8 cellular contexts compared by ENCODE assay signal in the genomic region with DNA sequence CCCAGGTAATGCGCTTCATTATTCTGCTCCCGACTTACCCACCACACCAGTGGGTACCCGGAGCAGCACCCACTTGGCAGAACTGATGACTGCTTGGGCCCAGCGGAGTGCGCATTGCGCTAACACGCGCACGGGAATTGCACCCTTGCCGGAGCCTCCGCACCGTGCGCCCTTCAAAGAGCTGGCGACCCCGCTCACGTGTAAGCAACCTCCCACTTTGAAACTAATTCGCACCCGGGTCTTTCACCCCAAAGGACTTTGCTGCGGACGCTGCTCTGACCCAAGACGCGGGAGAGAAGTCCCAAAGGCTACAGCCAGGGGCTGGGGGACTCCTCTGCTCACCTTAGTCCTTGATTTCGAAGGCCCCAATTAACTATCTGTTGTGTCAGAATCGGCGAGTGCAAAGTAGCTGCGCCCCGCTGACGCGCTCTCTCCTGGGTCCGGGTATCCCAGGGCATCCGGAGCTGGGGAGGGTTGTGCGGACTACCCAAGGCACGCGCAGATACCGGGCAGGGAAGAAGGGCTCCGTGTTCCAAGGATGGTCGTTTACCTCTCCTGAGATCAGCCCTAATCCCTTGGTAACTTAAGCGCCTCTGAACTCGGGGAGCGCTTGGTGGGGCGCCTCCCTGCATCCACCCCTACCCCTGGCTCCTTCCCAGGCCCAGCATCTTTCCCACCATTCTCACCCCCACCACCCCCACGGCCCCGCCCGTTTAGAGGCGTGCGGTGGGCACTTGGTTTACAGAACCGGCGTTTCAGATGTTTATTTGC. TPM values are rescaled to one million over a fixed set of nuclear protein-coding genes. Genes with fewer than 3 reads are reported as not detected.
DNase-seq lines count a peak whose midpoint lies in the region; TF ChIP-seq lines count a peak whose summit lies in the region.

No MANE protein-coding gene starts in this region.

- whole genome bisulfite sequencing in mammary epithelial cell (ENCODE audit: low coverage, missing lambda C conversion rate) = 6% methylated on average over 22 of the region's 48 CpGs
- WGBS in transverse colon (ENCODE audit: low coverage in 1 of 2), 2 donors = 14% methylated on average over 44 of the region's 48 CpGs; no CpG with 5 or more reads in 1 of the 2 donors

- H3K36me3 ChIP-seq in mammary epithelial cell (ENCODE audit: insufficient read depth, low read length) = no peaks in the 10 kb centered on the region
- no peaks in the 10 kb centered on the region for H3K36me3 ChIP-seq in colonic mucosa
- H3K36me3 ChIP-seq in mucosa of rectum (ENCODE audit: control insufficient read depth in 2 of 2, insufficient read depth in 2 of 2, low read length in 2 of 2) = no peaks in the 10 kb centered on the region
- H3K36me3 ChIP-seq in transverse colon = no peaks in the 10 kb centered on the region

- dilution Hi-C loops in mammary epithelial cell (cut with HindIII; ENCODE audit: low sequenced_read_pairs) = no loop called here

- H3K79me2 ChIP-seq in mammary epithelial cell (ENCODE audit: insufficient read depth, low read length) = no peaks in the 10 kb centered on the region

- no peaks in the 10 kb centered on the region for H3K4me1 ChIP-seq in mammary epithelial cell (ENCODE audit: insufficient read depth, low read length)
- H3K4me1 ChIP-seq in colonic mucosa = no peaks in the 10 kb centered on the region
- H3K4me1 ChIP-seq in mucosa of rectum (ENCODE audit: control insufficient read depth in 2 of 2, insufficient read depth in 2 of 2, low read length in 2 of 2) = peaks cover 0 to 33% of the 10 kb centered on the region in 2 donors
- peaks cover 0 to 44% (median 28%) of the 10 kb centered on the region in 4 donors for H3K4me1 ChIP-seq in transverse colon

- H3K36me3 Mint-ChIP-seq in MCF 10A (ENCODE audit: insufficient read depth, unreplicated experiment) = no peaks in the 10 kb centered on the region

- POLR2A ChIA-PET in MCF 10A (lab: Yijun Ruan, JAX) = interaction anchor here (0.5 kb wide), 1 partner anchor 496 kb away, joined by 3 read pairs; no protein-coding TSS in a partner anchor

- DNase-seq in mammary epithelial cell = no peak
- DNase-seq in MCF 10A (ENCODE audit: unreplicated experiment) = no peak
- DNase-seq in colonic mucosa = peak; percentile 61
- DNase-seq in transverse colon = peak; percentile 26
- no peak for DNase-seq in NK-92 (lab: John Stamatoyannopoulos, UW; ENCODE audit: unreplicated experiment)
- DNase-seq in NOMO-1 treated with DMSO at 0.1 percent for 48 hours (lab: John Stamatoyannopoulos, UW; ENCODE audit: unreplicated experiment) = no peak
- DNase-seq in DMS153 treated with DMSO at 0.1 percent for 48 hours (lab: John Stamatoyannopoulos, UW; ENCODE audit: unreplicated experiment) = no peak

- TF ChIP-seq CTCF in mammary epithelial cell (conservative IDR thresholded peaks at IDR 0.05 in 1 of 2, IDR thresholded peaks at IDR 0.05 in 1 of 2; ENCODE audit: extremely low read depth in 1 of 2, insufficient read depth in 1 of 2, low read depth in 1 of 2, low read length in 2 of 2) = no peak
- TF ChIP-seq CTCF in MCF 10A (IDR thresholded peaks at IDR 0.05; ENCODE audit: unreplicated experiment) = no peak
- no peak for TF ChIP-seq CTCF in colonic mucosa (IDR thresholded peaks at IDR 0.05)
- TF ChIP-seq CTCF in transverse colon (IDR thresholded peaks at IDR 0.05) = no peak

- TF ChIP-seq POLR2A in transverse colon (IDR thresholded peaks at IDR 0.05) = no peak

- no peak for TF ChIP-seq EP300 in transverse colon (IDR thresholded peaks at IDR 0.05; ENCODE audit: low read depth)

- no peak overlapping the region for H3K4me3 Mint-ChIP-seq in MCF 10A (ENCODE audit: unreplicated experiment)

- peaks cover 70% of the 10 kb centered on the region for H3K27me3 ChIP-seq in mammary epithelial cell (ENCODE audit: insufficient read depth, low read length)
- peaks cover 36% of the 10 kb centered on the region for H3K27me3 ChIP-seq in colonic mucosa
- H3K27me3 ChIP-seq in mucosa of rectum (ENCODE audit: control insufficient read depth in 2 of 2, insufficient read depth in 2 of 2, low read length in 2 of 2) = peaks cover 30 to 41% of the 10 kb centered on the region in 2 donors
- peaks cover 88% of the 10 kb centered on the region for H3K27me3 ChIP-seq in transverse colon

- peaks cover 72% of the 10 kb centered on the region for H3K27me3 Mint-ChIP-seq in MCF 10A (ENCODE audit: insufficient read depth, unreplicated experiment)

- no TSS peak for BruUV-seq in mammary epithelial cell (replicated peaks; lab: Mats Ljungman, UMichigan)
- BruUV-seq in MCF 10A (replicated peaks; lab: Mats Ljungman, UMichigan) = no TSS peak

- H3K4me1 Mint-ChIP-seq in MCF 10A (ENCODE audit: insufficient read depth, unreplicated experiment) = no peaks in the 10 kb centered on the region

- H3K9me3 Mint-ChIP-seq in MCF 10A (ENCODE audit: unreplicated experiment) = no peaks in the 10 kb centered on the region

- H3K9ac ChIP-seq in mammary epithelial cell (ENCODE audit: insufficient read depth, low read length) (no peak overlapping the region), colonic mucosa (ENCODE audit: low read depth in 2 of 2, low read length in 2 of 2) (peak overlapping the region; percentile 75 to 90), mucosa of rectum (ENCODE audit: low read depth in 1 of 2, low read length in 2 of 2) (peak overlapping the region; percentile 88 to 95)

- H3K27ac Mint-ChIP-seq in MCF 10A (ENCODE audit: low read depth, unreplicated experiment) = no peak overlapping the region

- H4K20me1 ChIP-seq in mammary epithelial cell (ENCODE audit: insufficient read depth, low read length) = no peaks in the 10 kb centered on the region

- CTCF ChIA-PET in mammary epithelial cell (lab: Charles Lee; ENCODE audit: low non-redundant PET) (no interaction called here), MCF 10A (lab: Yijun Ruan, JAX) (interaction anchor here (0.6 to 3.0 kb wide), 9 partner anchors 10 to 1156 kb away, joined by 3 to 20 read pairs (median 4); no protein-coding TSS in a partner anchor)

- no peak overlapping the region for H2AFZ ChIP-seq in mammary epithelial cell (ENCODE audit: low read depth, low read length)

- intact Hi-C loops in mammary epithelial cell (cut with micrococcal nuclease) = no loop called here
- intact Hi-C loops in MCF 10A (cut with micrococcal nuclease) = no loop called here
- intact Hi-C loops in colonic mucosa (cut with DNase I) = no loop called here
- intact Hi-C loops in transverse colon (cut with DNase I; ENCODE audit: low total_unique reads) = no loop called here

- peak overlapping the region; percentile 34 for H3K4me2 ChIP-seq in mammary epithelial cell (ENCODE audit: insufficient read depth, low read depth, low read length)

- in situ Hi-C loops in mammary epithelial cell (cut with MboI; ENCODE audit: low sequenced_read_pairs in 2 of 2) = no loop called here
- in situ Hi-C loops in transverse colon (cut with MboI; ENCODE audit: low pct_ligation_motif_present in 1 of 4, low pct_unique_long_range_greater_than_20kb in 1 of 4, low sequenced_read_pairs in 3 of 4) = loop anchor here in 2 of 4 donors (5.0 to 10.0 kb wide), 3 partner anchors 706 to 1156 kb away; no protein-coding TSS in a partner anchor

- H3K27ac ChIP-seq in mammary epithelial cell (ENCODE audit: insufficient read depth, low read depth, low read length) = no peak overlapping the region
- peak overlapping the region; percentile 84 for H3K27ac ChIP-seq in colonic mucosa
- peak overlapping the region; percentile 91 to 93 for H3K27ac ChIP-seq in mucosa of rectum (ENCODE audit: low read depth in 2 of 2, low read length in 2 of 2)
- peak overlapping the region; percentile 83 to 90 (median 87) for H3K27ac ChIP-seq in transverse colon

- H3K9me3 ChIP-seq in mammary epithelial cell (replicated peaks; ENCODE audit: insufficient read depth, low read length) (no peaks in the 10 kb centered on the region), colonic mucosa (no peaks in the 10 kb centered on the region), mucosa of rectum (ENCODE audit: control insufficient read depth in 2 of 2, low read length in 2 of 2) (no peaks in the 10 kb centered on the region), transverse colon (no peaks in the 10 kb centered on the region)

- no peak overlapping the region for H3K4me3 ChIP-seq in mammary epithelial cell (replicated peaks in 1 of 3; ENCODE audit: insufficient read depth in 1 of 3, low read depth in 2 of 3, low read length in 3 of 3)
- H3K4me3 ChIP-seq in colonic mucosa = peak overlapping the region; percentile 43
- H3K4me3 ChIP-seq in mucosa of rectum (ENCODE audit: low read length in 2 of 2) = peak overlapping the region; percentile 69 to 79
- H3K4me3 ChIP-seq in transverse colon = peak overlapping the region; percentile 9 to 98 (median 32)

RNA-seq across cellular contexts. Expression of a gene that starts 13.1 kb away (rescaled TPM):
- total RNA-seq in mammary epithelial cell (10 to 100 TPM in 1 of 2 donors, 1 to 10 TPM in 1; 7.5 to 13.7 TPM), MCF 10A (2022) (16.5 and 22.2 TPM in 2 replicates), colonic mucosa (100 to 1,000 TPM; 133 to 178 TPM), transverse colon (100 to 1,000 TPM; 289 to 316 (median 293) TPM)
- polyA plus RNA-seq in mammary epithelial cell = 1.1 TPM
- 1.8 TPM for polyA minus RNA-seq in mammary epithelial cell

Comparison
In these comparisons a context has a peak if more than half of its experiments do, and no peak if none do; other contexts are left out.
1. DNase-seq: peak in colonic mucosa (single experiment) and transverse colon (single experiment); none in mammary epithelial cell (single experiment), MCF 10A (single experiment), NK-92 (single experiment), NOMO-1 treated with DMSO at 0.1 percent for 48 hours (single experiment) and DMS153 treated with DMSO at 0.1 percent for 48 hours (single experiment).
2. H3K4me3 ChIP-seq: peak in colonic mucosa (single experiment), mucosa of rectum (2 of 2) and transverse colon (4 of 4); none in mammary epithelial cell (0 of 3).